In the genomic region with DNA sequence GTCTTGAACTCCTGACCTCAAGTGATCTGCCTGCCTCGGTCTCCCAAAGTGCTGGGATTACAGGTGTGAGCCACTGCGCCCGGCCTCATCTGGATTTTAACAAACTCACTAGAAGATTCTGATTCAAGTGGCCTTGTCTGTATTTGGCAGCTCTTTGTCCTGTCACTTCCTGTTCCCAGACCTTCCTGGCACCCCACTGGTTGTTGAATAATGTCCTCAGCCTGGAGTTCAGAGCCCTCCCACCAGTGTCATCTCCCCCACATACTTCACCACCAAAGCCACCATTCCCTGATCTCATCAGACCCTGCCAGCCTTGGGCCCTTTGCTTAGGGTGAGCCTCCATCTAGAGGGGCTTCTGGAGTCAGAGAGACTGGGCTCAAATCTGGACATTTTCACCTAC, we compare ENCODE assay signal across 39 cellular contexts. TPM values are rescaled to one million over a fixed set of nuclear protein-coding genes. Genes with fewer than 3 reads are reported as not detected.
A peak's percentile ranks its signal among the peaks of the same experiment; 100 is the strongest.
DNase-seq lines count a peak whose midpoint lies in the region; ATAC-seq, FAIRE-seq and TF ChIP-seq lines count a peak whose summit lies in the region.
"Had no signal": no experiment of that assay in that cellular context is flagged by ENCODE, and none has a peak within 500 bp of the region (broad histone marks: within the 10 kb centered on the region; RNA-seq: fewer than 3 reads in every experiment).

No MANE protein-coding gene starts in this region.

- FAIRE-seq in pancreas (lab: Jason Lieb, UNC) = no peak
- FAIRE-seq: A204.1 had no signal

- no peaks in the 10 kb centered on the region for H3K9me3 Mint-ChIP-seq in activated CD4-positive, alpha-beta T cell treated with anti-CD3 and anti-CD28 coated beads for 36 hours (ENCODE audit: low read depth)
- peaks cover 0 to 4% (median 0%) of the 10 kb centered on the region in 5 experiments for H3K9me3 Mint-ChIP-seq in brain
- no peaks in the 10 kb centered on the region for H3K9me3 Mint-ChIP-seq in osteocyte (ENCODE audit: unreplicated experiment)
- H3K9me3 Mint-ChIP-seq: activated CD4-positive, alpha-beta T cell treated with anti-CD3 and anti-CD28 coated beads, Interleukin-2, amount 10 ng/mL, durations not matched to agents 24 days and 14 days; activated naive CD8-positive, alpha-beta T cell treated with anti-CD3 and anti-CD28 coated beads, Interleukin-2, amount 50 U/mL, for 24 hours; CD4-positive, CD25-positive, alpha-beta regulatory T cell had no signal

- H3K4me3 ChIP-seq in mucosa of descending colon (no peak overlapping the region), pancreas (no peak overlapping the region)
- H3K4me3 ChIP-seq: coronary artery, left ventricle myocardium inferior, PC-9, psoas muscle, thyroid gland, vagina had no signal

- no peaks in the 10 kb centered on the region for H3K27me3 ChIP-seq in pancreas
- H3K27me3 ChIP-seq: thyroid gland, vagina had no signal

- H3K27ac Mint-ChIP-seq in activated CD4-positive, alpha-beta T cell treated with anti-CD3 and anti-CD28 coated beads for 36 hours = peak overlapping the region; percentile 51
- H3K27ac Mint-ChIP-seq in brain = peak overlapping the region in 1 of 5 experiments; percentile 19
- H3K27ac Mint-ChIP-seq in osteocyte (ENCODE audit: unreplicated experiment) = peak overlapping the region; percentile 1
- H3K27ac Mint-ChIP-seq: activated CD4-positive, alpha-beta T cell treated with anti-CD3 and anti-CD28 coated beads, Interleukin-2, amount 10 ng/mL, durations not matched to agents 24 days and 14 days; activated naive CD8-positive, alpha-beta T cell treated with anti-CD3 and anti-CD28 coated beads, Interleukin-2, amount 50 U/mL, for 24 hours; CD4-positive, CD25-positive, alpha-beta regulatory T cell; T-helper 17 cell had no signal

- in situ Hi-C loops in KBM-7 (cut with MboI; ENCODE audit: low pct_unique_long_range_greater_than_20kb, low sequenced_read_pairs) = no loop called here

- H3K4me1 ChIP-seq in mucosa of descending colon (ENCODE audit: low read depth) (peaks cover 8% of the 10 kb centered on the region), pancreas (peaks cover 0 to 5% (median 0%) of the 10 kb centered on the region in 3 donors)

- peaks cover 28% of the 10 kb centered on the region for H3K4me1 Mint-ChIP-seq in activated CD4-positive, alpha-beta T cell treated with anti-CD3 and anti-CD28 coated beads for 36 hours
- H3K4me1 Mint-ChIP-seq in brain (peaks cover 35% of the 10 kb centered on the region), osteocyte (ENCODE audit: unreplicated experiment) (peaks cover 19% of the 10 kb centered on the region)

- no peak for ATAC-seq in activated CD4-positive, alpha-beta T cell treated with anti-CD3 and anti-CD28 coated beads for 36 hours
- ATAC-seq in mucosa of descending colon (no peak), pancreas (no peak)
- ATAC-seq: activated naive CD8-positive, alpha-beta T cell treated with anti-CD3 and anti-CD28 coated beads, Interleukin-2, amount 50 U/mL, for 24 hours; psoas muscle; Right ventricle myocardium inferior; sciatic nerve; SK-N-SH treated with all-trans-retinoic acid at 6 μM for 48 hours; T-helper 17 cell had no signal

- no peak overlapping the region for H3K4me3 Mint-ChIP-seq in activated CD4-positive, alpha-beta T cell treated with anti-CD3 and anti-CD28 coated beads for 36 hours
- peak overlapping the region in 3 of 5 experiments; percentile 3 to 42 (median 16) for H3K4me3 Mint-ChIP-seq in brain
- H3K4me3 Mint-ChIP-seq in osteocyte (ENCODE audit: unreplicated experiment) = no peak overlapping the region
- H3K4me3 Mint-ChIP-seq: activated CD4-positive, alpha-beta T cell treated with anti-CD3 and anti-CD28 coated beads, Interleukin-2, amount 10 ng/mL, durations not matched to agents 24 days and 14 days; activated naive CD8-positive, alpha-beta T cell treated with anti-CD3 and anti-CD28 coated beads, Interleukin-2, amount 50 U/mL, for 24 hours; T-helper 17 cell had no signal

- TF ChIP-seq CTCF in brain (conservative IDR thresholded peaks at IDR 0.05) (no peak), osteocyte (IDR thresholded peaks at IDR 0.05) (no peak), mucosa of descending colon (IDR thresholded peaks at IDR 0.05) (no peak), pancreas (IDR thresholded peaks at IDR 0.05) (no peak)

- POLR2A ChIA-PET in activated CD4-positive, alpha-beta T cell treated with anti-CD3 and anti-CD28 coated beads for 36 hours (lab: Charles Lee) = interaction anchor here (0.8 kb wide), 1 partner anchor 81 kb away, joined by 3 read pairs; no protein-coding TSS in a partner anchor

- CTCF ChIA-PET in activated CD4-positive, alpha-beta T cell treated with anti-CD3 and anti-CD28 coated beads for 36 hours (lab: Charles Lee) = interaction anchor here (1.2 to 4.9 kb wide), 4 partner anchors 10 to 84 kb away, joined by 3 to 37 read pairs (median 6); partner anchors contain the start of gene DPP3

- peaks cover 4% of the 10 kb centered on the region for H3K36me3 Mint-ChIP-seq in activated CD4-positive, alpha-beta T cell treated with anti-CD3 and anti-CD28 coated beads for 36 hours (ENCODE audit: low read depth)
- H3K36me3 Mint-ChIP-seq in brain (peaks cover 12% of the 10 kb centered on the region), osteocyte (ENCODE audit: unreplicated experiment) (peaks cover 6% of the 10 kb centered on the region)

- no peaks in the 10 kb centered on the region for H3K27me3 Mint-ChIP-seq in activated CD4-positive, alpha-beta T cell treated with anti-CD3 and anti-CD28 coated beads for 36 hours
- H3K27me3 Mint-ChIP-seq in brain (peaks cover 3% of the 10 kb centered on the region), osteocyte (ENCODE audit: unreplicated experiment) (no peaks in the 10 kb centered on the region)
- H3K27me3 Mint-ChIP-seq: activated CD4-positive, alpha-beta T cell treated with anti-CD3 and anti-CD28 coated beads, Interleukin-2, amount 10 ng/mL, durations not matched to agents 24 days and 14 days; activated naive CD8-positive, alpha-beta T cell treated with anti-CD3 and anti-CD28 coated beads, Interleukin-2, amount 50 U/mL, for 24 hours; CD4-positive, CD25-positive, alpha-beta regulatory T cell; T-helper 17 cell had no signal

- H3K9me3 ChIP-seq in mucosa of descending colon = no peaks in the 10 kb centered on the region
- H3K9me3 ChIP-seq in pancreas = no peaks in the 10 kb centered on the region
- H3K9me3 ChIP-seq: left ventricle myocardium inferior, psoas muscle, thyroid gland, vagina had no signal

- WGBS in pancreas, 2 donors = 87 to 88% methylated on average over 3 of the region's 3 CpGs

- no peak overlapping the region for H3K27ac ChIP-seq in pancreas
- H3K27ac ChIP-seq: coronary artery, left ventricle myocardium inferior, PC-9, psoas muscle, thyroid gland, vagina had no signal

- H3K36me3 ChIP-seq in mucosa of descending colon (ENCODE audit: low read depth) (no peaks in the 10 kb centered on the region), pancreas (no peaks in the 10 kb centered on the region)

- intact Hi-C loops in activated CD4-positive, alpha-beta T cell treated with anti-CD3 and anti-CD28 coated beads for 36 hours (cut with DNase I, micrococcal nuclease) = no loop called here
- intact Hi-C loops in mucosa of descending colon (cut with DNase I, micrococcal nuclease) (no loop called here), pancreas (cut with DNase I) (no loop called here)

- no peak for DNase-seq in activated CD4-positive, alpha-beta T cell treated with anti-CD3 and anti-CD28 coated beads for 36 hours
- DNase-seq in activated CD4-positive, alpha-beta T cell treated with anti-CD3 and anti-CD28 coated beads for 48 hours = no peak
- peak; percentile 42 for DNase-seq in KBM-7
- DNase-seq in osteocyte (ENCODE audit: extremely low spot score, unreplicated experiment) = no peak
- DNase-seq in NCI-H524 (lab: John Stamatoyannopoulos, UW) = no peak
- DNase-seq in mucosa of descending colon = no peak
- no peak for DNase-seq in pancreas
- DNase-seq: activated CD4-positive, alpha-beta T cell treated with anti-CD3 and anti-CD28 coated beads, Interleukin-2, amount 10 ng/mL, durations not matched to agents 24 days and 14 days; activated naive CD8-positive, alpha-beta T cell treated with anti-CD3 and anti-CD28 coated beads, Interleukin-2, amount 50 U/mL, for 24 hours; activated T-cell treated with anti-CD3 and anti-CD28 coated beads, Interleukin-2, amount 50 U/mL, for 1 hour; AML-193; caudate nucleus; CD4-positive, CD25-positive, alpha-beta regulatory T cell; DMS 273 treated with DMSO at 0.1 percent for 48 hours; effector CD8-positive, alpha-beta T cell; HCEC 1CT; head of caudate nucleus; IMR-90; islet precursor cell; left ventricle myocardium inferior; NCI-H1105; NCI-H187; NCI-H2171; NCI-H510A treated with DMSO at 0.1 percent for 48 hours; PC-9; psoas muscle; stimulated activated CD4-positive, alpha-beta T cell treated with anti-CD3 and anti-CD28 coated beads, Interleukin-4, amount 100 ng/mL, for 1 hour; T-helper 17 cell; thyroid gland had no signal

RNA-seq across cellular contexts. Expression of gene PELI3, which starts 3.3 kb away (rescaled TPM):
- 1 to 10 TPM; 5.7 to 7.0 TPM for total RNA-seq in activated CD4-positive, alpha-beta T cell treated with anti-CD3 and anti-CD28 coated beads for 36 hours
- polyA plus RNA-seq in brain (ENCODE audit: insufficient read depth, low read depth, low replicate concordance) (27.7 TPM), pancreas (10 to 100 TPM; 14.7 to 19.9 TPM)
- total RNA-seq in osteocyte (11.9 and 13.6 TPM in 2 replicates), mucosa of descending colon (10 to 100 TPM in 1 of 3 donors, 1 to 10 TPM in 2; 2.8 to 25.5 (median 3.6) TPM), pancreas (1 to 10 TPM; 3.0 to 9.6 (median 6.4) TPM)

RNA-seq across cellular contexts. Expression of gene DPP3, which starts 10.2 kb away (rescaled TPM):
- 10 to 100 TPM; 87.1 to 91.9 TPM for total RNA-seq in activated CD4-positive, alpha-beta T cell treated with anti-CD3 and anti-CD28 coated beads for 36 hours
- polyA plus RNA-seq in brain (ENCODE audit: insufficient read depth, low read depth, low replicate concordance) (64.5 TPM), pancreas (10 to 100 TPM; 22.8 to 24.7 TPM)
- total RNA-seq in osteocyte (32.9 and 41.0 TPM in 2 replicates), mucosa of descending colon (10 to 100 TPM; 37.9 to 92.2 (median 75.5) TPM), pancreas (10 to 100 TPM in 4 of 6 donors, 1 to 10 TPM in 2; 8.5 to 27.0 (median 20.2) TPM)

RNA-seq across cellular contexts. Expression of gene MRPL11, which starts 31.4 kb away (rescaled TPM):
- 100 to 1,000 TPM; 115 to 120 TPM for total RNA-seq in activated CD4-positive, alpha-beta T cell treated with anti-CD3 and anti-CD28 coated beads for 36 hours
- 75.6 TPM for polyA plus RNA-seq in brain (ENCODE audit: insufficient read depth, low read depth, low replicate concordance)
- total RNA-seq in osteocyte = 42.1 and 45.4 TPM in 2 replicates
- 10 to 100 TPM; 43.7 to 64.9 (median 46.6) TPM for total RNA-seq in mucosa of descending colon
- total RNA-seq in pancreas = 10 to 100 TPM; 15.7 to 23.9 (median 21.0) TPM
- 10 to 100 TPM; 29.2 to 30.2 TPM for polyA plus RNA-seq in pancreas

RNA-seq across cellular contexts. Expression of gene BBS1, which starts 40.4 kb away (rescaled TPM):
- 10 to 100 TPM in 1 of 2 experiments, 1 to 10 TPM in 1; 9.4 to 10.7 TPM for total RNA-seq in activated CD4-positive, alpha-beta T cell treated with anti-CD3 and anti-CD28 coated beads for 36 hours
- polyA plus RNA-seq in brain (ENCODE audit: insufficient read depth, low read depth, low replicate concordance) (53.7 TPM), pancreas (10 to 100 TPM; 22.0 to 31.9 TPM)
- total RNA-seq in osteocyte (44.1 and 51.1 TPM in 2 replicates), mucosa of descending colon (10 to 100 TPM; 27.7 to 49.3 (median 35.4) TPM), pancreas (10 to 100 TPM; 19.1 to 29.6 (median 21.5) TPM)

RNA-seq across cellular contexts. Expression of gene NPAS4, which starts 49.2 kb away (rescaled TPM):
- under 1 TPM; 0.07 TPM for total RNA-seq in activated CD4-positive, alpha-beta T cell treated with anti-CD3 and anti-CD28 coated beads for 36 hours
- not detected for polyA plus RNA-seq in brain (ENCODE audit: insufficient read depth, low read depth, low replicate concordance)
- total RNA-seq in osteocyte = 0.11 and 0.18 TPM in 2 replicates
- total RNA-seq in mucosa of descending colon = 1 to 10 TPM in 1 of 3 donors, not detected in 2; 5.6 TPM
- total RNA-seq in pancreas = under 1 TPM in 1 of 6 donors, not detected in 5; 0.14 TPM
- polyA plus RNA-seq in pancreas = under 1 TPM; 0.08 to 0.63 TPM
- total RNA-seq: activated CD4-positive, alpha-beta T cell treated with anti-CD3 and anti-CD28 coated beads, Interleukin-2, amount 10 ng/mL, durations not matched to agents 24 days and 14 days; CD4-positive, CD25-positive, alpha-beta regulatory T cell; G401; left ventricle myocardium inferior; mesenteric fat pad; myocyte; PC-9; psoas muscle; Right ventricle myocardium inferior; sciatic nerve; T-helper 17 cell; thyroid gland; vagina had no signal
- polyA plus RNA-seq: CD4-positive, CD25-positive, alpha-beta regulatory T cell had no signal

Comparison
In these comparisons a context has a peak if more than half of its experiments do, and no peak if none do; other contexts are left out.
1. H3K4me3 Mint-ChIP-seq: peak in brain (3 of 5); none in activated CD4-positive, alpha-beta T cell treated with anti-CD3 and anti-CD28 coated beads for 36 hours (single experiment) and osteocyte (single experiment).